1 cellular context compared by ENCODE assay signal in genomic region chr21:15788847-15789548, GRCh38.
TF ChIP-seq lines count a peak whose summit lies in the region.

No MANE protein-coding gene starts in this region.

TF ChIP-seq in endothelial cell of umbilical vein, 7 proteins besides CTCF, POLR2A, EP300 and RAD21:
- TF ChIP-seq MYC (IDR thresholded peaks at IDR 0.05; ENCODE audit: low read depth, low read length), result no peak
- TF ChIP-seq EZH2 (IDR thresholded peaks at IDR 0.05; ENCODE audit: borderline replicate concordance, low read depth, low read length, severe bottlenecking), result no peak
- peak; percentile 81 for TF ChIP-seq GATA2 (IDR thresholded peaks at IDR 0.05; ENCODE audit: insufficient read depth, insufficient read length, low read depth, low read length)
- TF ChIP-seq JUN (IDR thresholded peaks at IDR 0.05; ENCODE audit: borderline replicate concordance, insufficient read depth, insufficient read length, low read depth), result peak; percentile 57
- peak; percentile 34 for TF ChIP-seq FOS (IDR thresholded peaks at IDR 0.05; ENCODE audit: borderline replicate concordance, insufficient read depth, low read length)
- TF ChIP-seq, protein P1, sequence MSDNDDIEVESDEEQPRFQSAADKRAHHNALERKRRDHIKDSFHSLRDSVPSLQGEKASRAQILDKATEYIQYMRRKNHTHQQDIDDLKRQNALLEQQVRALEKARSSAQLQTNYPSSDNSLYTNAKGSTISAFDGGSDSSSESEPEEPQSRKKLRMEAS (IDR thresholded peaks at IDR 0.05; ENCODE audit: insufficient read depth, insufficient read length), result no peak
- peak; percentile 15 for TF ChIP-seq POLR2AphosphoS5 (IDR thresholded peaks at IDR 0.05; ENCODE audit: insufficient read depth, low read depth, low read length)
